In the genomic region with DNA sequence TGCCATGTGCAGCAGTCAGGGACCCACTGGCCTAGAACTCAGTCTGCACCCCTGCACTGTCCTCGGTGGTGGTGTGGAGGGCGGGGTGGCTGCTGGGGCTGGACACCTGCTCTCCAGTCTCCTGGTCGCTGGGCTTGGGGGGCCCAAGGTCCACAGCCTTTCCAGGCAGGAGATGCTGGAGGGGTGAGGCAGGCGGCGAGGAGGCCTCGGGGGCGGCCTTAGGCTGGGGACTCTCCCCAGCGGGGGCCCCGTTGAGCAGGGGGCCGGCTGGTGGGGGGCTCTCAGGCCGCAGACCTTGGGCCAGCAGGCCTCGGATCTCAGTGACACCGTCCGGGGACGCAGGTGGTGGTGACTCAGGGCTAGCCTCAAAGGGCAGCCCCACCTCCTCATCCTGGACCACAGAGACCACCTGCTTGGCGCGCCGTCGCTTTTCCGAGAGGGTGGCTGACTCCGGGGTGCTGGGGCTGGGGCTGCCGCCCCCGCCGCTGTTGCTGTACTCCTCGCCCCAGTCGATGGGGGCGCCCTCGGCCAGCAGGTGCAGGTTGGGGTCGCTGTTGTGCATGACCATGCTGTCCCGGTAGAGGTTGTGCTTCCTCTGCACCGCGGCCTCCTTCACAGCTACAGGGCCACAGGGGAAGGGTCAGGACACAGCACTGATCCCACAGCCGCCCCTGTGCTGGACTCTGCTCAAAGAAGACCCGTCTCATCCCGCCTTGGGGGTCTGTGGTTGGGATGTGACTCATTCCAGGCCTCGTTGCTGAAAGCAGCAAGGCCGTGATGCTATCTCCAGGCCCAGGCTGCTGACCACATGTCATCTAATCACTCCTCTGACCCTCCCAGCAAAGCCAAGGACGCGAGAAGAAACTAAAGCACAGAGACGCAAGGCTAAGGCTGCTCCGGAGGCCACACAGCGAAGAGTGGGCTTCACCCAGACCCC, we compare ENCODE assay signal across 1 cellular context.
TF ChIP-seq lines count a peak whose summit lies in the region.

No MANE protein-coding gene starts in this region.

TF ChIP-seq in HepG2, 621 proteins besides CTCF, POLR2A, EP300 and RAD21:
- TF ChIP-seq AGO2 (optimal IDR thresholded peaks at IDR 0.05; ENCODE audit: low read depth, low read length) (peak; percentile 37), ZNF138 (CRISPR knock-in tag; IDR thresholded peaks at IDR 0.05; ENCODE audit: low read depth) (no peak)
